In the genomic region with DNA sequence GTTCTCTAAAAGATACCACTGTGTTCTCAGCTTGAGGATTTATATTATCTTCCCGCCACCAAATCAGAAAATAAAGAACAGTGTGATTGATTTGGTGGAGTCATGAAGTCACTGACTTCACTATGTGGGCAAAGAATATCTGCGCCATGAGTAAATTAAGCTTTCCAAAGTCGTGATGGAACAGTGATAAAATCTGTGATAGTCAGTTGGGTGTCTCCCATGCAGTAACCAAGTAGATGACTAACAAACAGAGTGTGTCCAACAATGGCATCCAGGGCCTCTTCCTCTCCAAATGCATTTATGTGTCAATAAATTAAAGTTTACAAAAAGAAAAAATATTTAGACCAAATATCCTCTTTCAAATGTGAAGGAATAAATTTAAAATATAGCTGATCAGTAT, we compare ENCODE assay signal across 2 cellular contexts.
A peak's percentile ranks its signal among the peaks of the same experiment; 100 is the strongest.
TF ChIP-seq lines count a peak whose summit lies in the region.

No MANE protein-coding gene starts in this region.

TF ChIP-seq in HCT116, 20 proteins besides CTCF, POLR2A, EP300 and RAD21 (continued from another document):
- TF ChIP-seq, protein P1, sequence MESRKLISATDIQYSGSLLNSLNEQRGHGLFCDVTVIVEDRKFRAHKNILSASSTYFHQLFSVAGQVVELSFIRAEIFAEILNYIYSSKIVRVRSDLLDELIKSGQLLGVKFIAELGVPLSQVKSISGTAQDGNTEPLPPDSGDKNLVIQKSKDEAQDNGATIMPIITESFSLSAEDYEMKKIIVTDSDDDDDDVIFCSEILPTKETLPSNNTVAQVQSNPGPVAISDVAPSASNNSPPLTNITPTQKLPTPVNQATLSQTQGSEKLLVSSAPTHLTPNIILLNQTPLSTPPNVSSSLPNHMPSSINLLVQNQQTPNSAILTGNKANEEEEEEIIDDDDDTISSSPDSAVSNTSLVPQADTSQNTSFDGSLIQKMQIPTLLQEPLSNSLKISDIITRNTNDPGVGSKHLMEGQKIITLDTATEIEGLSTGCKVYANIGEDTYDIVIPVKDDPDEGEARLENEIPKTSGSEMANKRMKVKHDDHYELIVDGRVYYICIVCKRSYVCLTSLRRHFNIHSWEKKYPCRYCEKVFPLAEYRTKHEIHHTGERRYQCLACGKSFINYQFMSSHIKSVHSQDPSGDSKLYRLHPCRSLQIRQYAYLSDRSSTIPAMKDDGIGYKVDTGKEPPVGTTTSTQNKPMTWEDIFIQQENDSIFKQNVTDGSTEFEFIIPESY (IDR thresholded peaks at IDR 0.05; ENCODE audit: extremely low read depth, insufficient replicate concordance, low read length): no peak
- no peak for TF ChIP-seq EZH2phosphoT487 (IDR thresholded peaks at IDR 0.05; ENCODE audit: borderline replicate concordance)
- peak; percentile 36; the same call in 1 of the 2 replicates for TF ChIP-seq JUND (IDR thresholded peaks at IDR 0.05)
- TF ChIP-seq EZH2 (IDR thresholded peaks at IDR 0.05): no peak
- TF ChIP-seq ZNF274 (IDR thresholded peaks at IDR 0.05; ENCODE audit: low read depth, low read length): no peak
- no peak for TF ChIP-seq EGR1 (IDR thresholded peaks at IDR 0.05; ENCODE audit: low read depth)
- TF ChIP-seq TCF7L2 (IDR thresholded peaks at IDR 0.05; ENCODE audit: borderline replicate concordance, extremely low read depth, insufficient read depth, insufficient read length): no peak
- no peak for TF ChIP-seq ELF1 (IDR thresholded peaks at IDR 0.05; ENCODE audit: borderline replicate concordance, low read depth)
- TF ChIP-seq, protein P2, sequence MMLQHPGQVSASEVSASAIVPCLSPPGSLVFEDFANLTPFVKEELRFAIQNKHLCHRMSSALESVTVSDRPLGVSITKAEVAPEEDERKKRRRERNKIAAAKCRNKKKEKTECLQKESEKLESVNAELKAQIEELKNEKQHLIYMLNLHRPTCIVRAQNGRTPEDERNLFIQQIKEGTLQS (IDR thresholded peaks at IDR 0.05): no peak
- TF ChIP-seq SRF (IDR thresholded peaks at IDR 0.05; ENCODE audit: low read depth): no peak
- TF ChIP-seq, protein P3, sequence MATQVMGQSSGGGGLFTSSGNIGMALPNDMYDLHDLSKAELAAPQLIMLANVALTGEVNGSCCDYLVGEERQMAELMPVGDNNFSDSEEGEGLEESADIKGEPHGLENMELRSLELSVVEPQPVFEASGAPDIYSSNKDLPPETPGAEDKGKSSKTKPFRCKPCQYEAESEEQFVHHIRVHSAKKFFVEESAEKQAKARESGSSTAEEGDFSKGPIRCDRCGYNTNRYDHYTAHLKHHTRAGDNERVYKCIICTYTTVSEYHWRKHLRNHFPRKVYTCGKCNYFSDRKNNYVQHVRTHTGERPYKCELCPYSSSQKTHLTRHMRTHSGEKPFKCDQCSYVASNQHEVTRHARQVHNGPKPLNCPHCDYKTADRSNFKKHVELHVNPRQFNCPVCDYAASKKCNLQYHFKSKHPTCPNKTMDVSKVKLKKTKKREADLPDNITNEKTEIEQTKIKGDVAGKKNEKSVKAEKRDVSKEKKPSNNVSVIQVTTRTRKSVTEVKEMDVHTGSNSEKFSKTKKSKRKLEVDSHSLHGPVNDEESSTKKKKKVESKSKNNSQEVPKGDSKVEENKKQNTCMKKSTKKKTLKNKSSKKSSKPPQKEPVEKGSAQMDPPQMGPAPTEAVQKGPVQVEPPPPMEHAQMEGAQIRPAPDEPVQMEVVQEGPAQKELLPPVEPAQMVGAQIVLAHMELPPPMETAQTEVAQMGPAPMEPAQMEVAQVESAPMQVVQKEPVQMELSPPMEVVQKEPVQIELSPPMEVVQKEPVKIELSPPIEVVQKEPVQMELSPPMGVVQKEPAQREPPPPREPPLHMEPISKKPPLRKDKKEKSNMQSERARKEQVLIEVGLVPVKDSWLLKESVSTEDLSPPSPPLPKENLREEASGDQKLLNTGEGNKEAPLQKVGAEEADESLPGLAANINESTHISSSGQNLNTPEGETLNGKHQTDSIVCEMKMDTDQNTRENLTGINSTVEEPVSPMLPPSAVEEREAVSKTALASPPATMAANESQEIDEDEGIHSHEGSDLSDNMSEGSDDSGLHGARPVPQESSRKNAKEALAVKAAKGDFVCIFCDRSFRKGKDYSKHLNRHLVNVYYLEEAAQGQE (IDR thresholded peaks at IDR 0.05; ENCODE audit: low read depth): no peak
- no peak for TF ChIP-seq ZFX (IDR thresholded peaks at IDR 0.05)

TF ChIP-seq in WTC11, 78 proteins besides CTCF, POLR2A, EP300 and RAD21 (continued from another document):
- TF ChIP-seq FOXK1 (CRISPR knock-in tag; IDR thresholded peaks at IDR 0.05) (no peak), SMAD4 (CRISPR knock-in tag; IDR thresholded peaks at IDR 0.05) (no peak), RELA (CRISPR knock-in tag; IDR thresholded peaks at IDR 0.05; ENCODE audit: borderline replicate concordance) (no peak), TEAD4 (CRISPR knock-in tag; IDR thresholded peaks at IDR 0.05) (no peak), JUN (CRISPR knock-in tag; IDR thresholded peaks at IDR 0.05) (no peak)
- TF ChIP-seq, protein P2 (CRISPR knock-in tag; conservative IDR thresholded peaks at IDR 0.05): no peak
